Comparison of ENCODE assay signal across 19 cellular contexts in genomic region chr21:45392206-45392971, GRCh38. TPM values are rescaled to one million over a fixed set of nuclear protein-coding genes. Genes with fewer than 3 reads are reported as not detected.
DNase-seq lines count a peak whose midpoint lies in the region; ATAC-seq, FAIRE-seq and TF ChIP-seq lines count a peak whose summit lies in the region.
"Had no signal": no experiment of that assay in that cellular context is flagged by ENCODE, and none has a peak within 500 bp of the region (broad histone marks: within the 10 kb centered on the region; RNA-seq: fewer than 3 reads in every experiment).

No MANE protein-coding gene starts in this region.

- H3K4me3 Mint-ChIP-seq in activated CD8-positive, alpha-beta T cell treated with anti-CD3 and anti-CD28 coated beads, Interleukin-2, amount 10 ng/mL, durations not matched to agents 7 days and 5 days: no peak overlapping the region
- H3K4me3 Mint-ChIP-seq: B cell; CD4-positive, alpha-beta memory T cell; H9 had no signal

- H3K36me3 ChIP-seq in K562 (ENCODE audit: control insufficient read depth, insufficient read depth, low read length): no peaks in the 10 kb centered on the region
- H3K36me3 ChIP-seq in kidney (ENCODE audit: control insufficient read depth in 1 of 2, insufficient read depth in 2 of 2, low read length in 2 of 2): no peaks in the 10 kb centered on the region
- H3K36me3 ChIP-seq in ovary: no peaks in the 10 kb centered on the region
- no peaks in the 10 kb centered on the region for H3K36me3 ChIP-seq in lower lobe of right lung

- no peak overlapping the region for H3K9ac ChIP-seq in K562 (ENCODE audit: insufficient read depth in 1 of 2, low read depth in 2 of 2, low read length in 2 of 2)
- H3K9ac ChIP-seq in kidney (ENCODE audit: low read length in 2 of 2): no peak overlapping the region

- POLR2A ChIA-PET in K562 (lab: Yijun Ruan, JAX): interaction anchor here (0.6 to 0.9 kb wide), 2 partner anchors 7 to 18 kb away, joined by 3 to 5 read pairs; no protein-coding TSS in a partner anchor
- POLR2A ChIA-PET in activated CD8-positive, alpha-beta T cell treated with anti-CD3 and anti-CD28 coated beads, Interleukin-2, amount 10 ng/mL, durations not matched to agents 7 days and 5 days (lab: Charles Lee): no interaction called here

- no TSS peak for BruUV-seq in K562 (replicated peaks; lab: Mats Ljungman, UMichigan)

- peaks cover 6% of the 10 kb centered on the region for H3K27me3 Mint-ChIP-seq in activated CD8-positive, alpha-beta T cell treated with anti-CD3 and anti-CD28 coated beads, Interleukin-2, amount 10 ng/mL, durations not matched to agents 7 days and 5 days (ENCODE audit: low read depth)

- H3K4me1 Mint-ChIP-seq in activated CD8-positive, alpha-beta T cell treated with anti-CD3 and anti-CD28 coated beads, Interleukin-2, amount 10 ng/mL, durations not matched to agents 7 days and 5 days (ENCODE audit: low read depth): no peaks in the 10 kb centered on the region
- H3K4me1 Mint-ChIP-seq: B cell; CD4-positive, alpha-beta memory T cell; H9 had no signal

- ATAC-seq in K562: no peak
- ATAC-seq in lower lobe of right lung: no peak
- ATAC-seq in activated CD8-positive, alpha-beta T cell treated with anti-CD3 and anti-CD28 coated beads, Interleukin-2, amount 10 ng/mL, durations not matched to agents 7 days and 5 days: no peak
- no peak for ATAC-seq in HG03521 (IDR thresholded peaks at IDR 0.05; ENCODE audit: unreplicated experiment)

- DNase-seq in activated effector memory CD4-positive, alpha-beta T cell treated with anti-CD3 and anti-CD28 coated beads, Interleukin-2, amount 50 U/mL, for 16 hours: peak; percentile 53
- DNase-seq in activated effector memory CD4-positive, alpha-beta T cell treated with Interleukin-2 at 50 U/mL for 16 hours: no peak
- DNase-seq in K562 (ENCODE audit: extremely low read depth in 1 of 4, low spot score in 3 of 4) (no peak), kidney (peak; percentile 55), ovary (peak in 4 of 5 donors; percentile 5 to 29 (median 16)), lower lobe of right lung (no peak)
- DNase-seq in activated CD8-positive, alpha-beta T cell treated with anti-CD3 and anti-CD28 coated beads, Interleukin-2, amount 10 ng/mL, durations not matched to agents 7 days and 5 days: no peak
- DNase-seq: CD4-positive, alpha-beta memory T cell; DMS79; H9; KBM-7; MV-4-11; NCI-H1436; NCI-H2029 treated with DMSO at 0.1 percent for 48 hours; NCI-H2171 treated with DMSO at 0.1 percent for 48 hours; NCI-H774 had no signal

- H3K4me1 ChIP-seq in K562 (replicated peaks in 1 of 2; ENCODE audit: control insufficient read depth in 2 of 2, insufficient read depth in 2 of 2, low read length in 2 of 2): peaks cover 3 to 19% of the 10 kb centered on the region in 2 experiments; a peak in 2 of 5 replicates
- H3K4me1 ChIP-seq in kidney (ENCODE audit: control insufficient read depth in 1 of 2, insufficient read depth in 1 of 2, low read depth in 1 of 2, low read length in 2 of 2): peaks cover 4 to 5% of the 10 kb centered on the region in 2 donors
- peaks cover 8% of the 10 kb centered on the region for H3K4me1 ChIP-seq in ovary (ENCODE audit: insufficient read depth)
- H3K4me1 ChIP-seq in lower lobe of right lung: peaks cover 2% of the 10 kb centered on the region

- no peaks in the 10 kb centered on the region for H3K9me3 Mint-ChIP-seq in activated CD8-positive, alpha-beta T cell treated with anti-CD3 and anti-CD28 coated beads, Interleukin-2, amount 10 ng/mL, durations not matched to agents 7 days and 5 days (ENCODE audit: insufficient read depth)
- H3K9me3 Mint-ChIP-seq: CD4-positive, alpha-beta memory T cell; H9 had no signal

- peaks cover 11% of the 10 kb centered on the region for H4K20me1 ChIP-seq in K562 (replicated peaks; ENCODE audit: control insufficient read depth, insufficient read depth, low read length)

- H3K4me3 ChIP-seq in K562: no peak overlapping the region
- H3K4me3 ChIP-seq in kidney (ENCODE audit: low read length in 2 of 2): no peak overlapping the region
- H3K4me3 ChIP-seq in ovary: no peak overlapping the region
- no peak overlapping the region for H3K4me3 ChIP-seq in lower lobe of right lung

- no peak for FAIRE-seq in K562 (lab: Jason Lieb, UNC)
- FAIRE-seq in kidney (lab: Jason Lieb, UNC): no peak

- H3K9me3 ChIP-seq in K562 (replicated peaks; ENCODE audit: control insufficient read depth, insufficient read depth, low read depth, low read length) (no peaks in the 10 kb centered on the region), kidney (ENCODE audit: control insufficient read depth in 1 of 2, low read length in 2 of 2) (no peaks in the 10 kb centered on the region), ovary (no peaks in the 10 kb centered on the region), lower lobe of right lung (no peaks in the 10 kb centered on the region)

- no peaks in the 10 kb centered on the region for H3K79me2 ChIP-seq in K562 (ENCODE audit: control insufficient read depth, insufficient read depth, low read length)

- no peak overlapping the region for H3K27ac ChIP-seq in K562 (ENCODE audit: extremely low read depth, low read depth, low read length)
- no peak overlapping the region for H3K27ac ChIP-seq in kidney (ENCODE audit: low read depth in 2 of 2, low read length in 2 of 2)
- no peak overlapping the region for H3K27ac ChIP-seq in ovary
- no peak overlapping the region for H3K27ac ChIP-seq in lower lobe of right lung
- H3K27ac ChIP-seq: 22Rv1 had no signal

- no peak overlapping the region for H2AFZ ChIP-seq in K562 (ENCODE audit: low read depth, low read length)

- intact Hi-C loops in K562 (cut with micrococcal nuclease) (no loop called here), kidney (cut with DNase I) (no loop called here), ovary (cut with DNase I) (no loop called here), lower lobe of right lung (cut with DNase I) (no loop called here)

- H3K4me2 ChIP-seq in K562 (ENCODE audit: insufficient read depth, low read length): no peak overlapping the region

- in situ Hi-C loops in K562 (cut with MboI): no loop called here

- CTCF ChIA-PET in K562 (lab: Yijun Ruan, JAX; ENCODE audit: low intra/inter-chr PET ratio): no interaction called here
- CTCF ChIA-PET in activated CD8-positive, alpha-beta T cell treated with anti-CD3 and anti-CD28 coated beads, Interleukin-2, amount 10 ng/mL, durations not matched to agents 7 days and 5 days (lab: Charles Lee): no interaction called here

- H3K27me3 ChIP-seq in K562 (ENCODE audit: control insufficient read depth in 2 of 2, insufficient read depth in 2 of 2, low read length in 2 of 2) (peaks cover 65 to 81% of the 10 kb centered on the region in 2 experiments), ovary (no peaks in the 10 kb centered on the region), lower lobe of right lung (ENCODE audit: low read depth) (no peaks in the 10 kb centered on the region)

- WGBS in K562 (ENCODE audit: insufficient coverage, low coverage, missing lambda C conversion rate): 21% methylated on average over 27 of the region's 29 CpGs
- 90 to 95% (median 93%) methylated on average over 29 of the region's 29 CpGs for WGBS in ovary, 3 donors

- H3K36me3 Mint-ChIP-seq in activated CD8-positive, alpha-beta T cell treated with anti-CD3 and anti-CD28 coated beads, Interleukin-2, amount 10 ng/mL, durations not matched to agents 7 days and 5 days (ENCODE audit: low read depth): no peaks in the 10 kb centered on the region
- H3K36me3 Mint-ChIP-seq: CD4-positive, alpha-beta memory T cell had no signal

- no peak for TF ChIP-seq POLR2A in K562 (conservative IDR thresholded peaks at IDR 0.05)
- TF ChIP-seq POLR2A in ovary (IDR thresholded peaks at IDR 0.05): no peak

- no peak for TF ChIP-seq EP300 in K562 (IDR thresholded peaks at IDR 0.05; ENCODE audit: low read length)
- no peak for TF ChIP-seq EP300 in ovary (IDR thresholded peaks at IDR 0.05)

- TF ChIP-seq RAD21 in K562 (CRISPR knock-in tag; conservative IDR thresholded peaks at IDR 0.05 in 1 of 2, IDR thresholded peaks at IDR 0.05 in 1 of 2): no peak

- no peak overlapping the region for H3K27ac Mint-ChIP-seq in activated CD8-positive, alpha-beta T cell treated with anti-CD3 and anti-CD28 coated beads, Interleukin-2, amount 10 ng/mL, durations not matched to agents 7 days and 5 days
- H3K27ac Mint-ChIP-seq: B cell; CD4-positive, alpha-beta memory T cell had no signal

- TF ChIP-seq CTCF in K562 (IDR thresholded peaks at IDR 0.05 in 2 of 3, conservative IDR thresholded peaks at IDR 0.05 in 1 of 3; ENCODE audit: insufficient read depth in 2 of 3, low read depth in 1 of 3, low read length in 3 of 3) (no peak), kidney (IDR thresholded peaks at IDR 0.05; ENCODE audit: borderline replicate concordance, extremely low read depth, insufficient read depth) (no peak), ovary (IDR thresholded peaks at IDR 0.05) (no peak), lower lobe of right lung (IDR thresholded peaks at IDR 0.05) (no peak)

- no peaks in the 10 kb centered on the region for H3K9me1 ChIP-seq in K562 (ENCODE audit: control insufficient read depth, insufficient read depth, low read length)

TF ChIP-seq in K562, 482 proteins besides CTCF, POLR2A, EP300 and RAD21 (continues in another document):
- TF ChIP-seq ZFP36 (IDR thresholded peaks at IDR 0.05; ENCODE audit: low read depth, low read length, partially characterized antibody): peak; percentile 13

RNA-seq across cellular contexts. Expression of gene COL18A1, which starts 12.6 kb away (rescaled TPM):
- total RNA-seq in K562 (2011; cell fraction: chromatin; rRNA removed; ENCODE audit: low replicate concordance): 18.2 and 47.1 TPM in 2 replicates
- total RNA-seq in K562 (2011; cell fraction: nucleolus; rRNA removed): 42.8 and 53.0 TPM in 2 replicates
- 26.1 and 28.1 TPM in 2 replicates for total RNA-seq in K562 (2011; cell fraction: nucleoplasm; rRNA removed)
- 12.0 and 16.1 TPM in 2 replicates for total RNA-seq in K562 (2014; rRNA removed)
- total RNA-seq in K562 (2014; rRNA removed; fragmentation: Illumina TruSeq; extraction: Trizol): 0.54 and 1.1 TPM in 2 replicates
- total RNA-seq in K562 (2015; rRNA removed; fragmentation: Illumina TruSeq; extraction: Trizol): 1.6 and 2.3 TPM in 2 replicates
- 16.1 and 16.4 TPM in 2 replicates for total RNA-seq in K562 (2021)
- 4.9 and 16.8 TPM in 2 replicates for polyA plus RNA-seq in K562 (2011; rRNA removed)
- polyA plus RNA-seq in K562 (2011; cell fraction: cytosol; rRNA removed): 23.2 and 39.2 TPM in 2 replicates
- 67.4 and 83.8 TPM in 2 replicates for polyA plus RNA-seq in K562 (2011; cell fraction: nucleus; rRNA removed)
- polyA plus RNA-seq in K562 (2012): 6.2 and 11.5 TPM in 2 replicates
- 2.0 and 5.5 TPM in 2 replicates for polyA plus RNA-seq in K562 (2014; fragmentation: Illumina TruSeq; extraction: Trizol)
- under 1 TPM; 0.14 to 0.25 TPM for polyA plus RNA-seq in K562 (2014; fragmentation: Nextera tagmentation; extraction: Ambion mirVana)
- polyA plus RNA-seq in K562 (2014; rRNA removed): 7.8 and 11.8 TPM in 2 replicates
- polyA minus RNA-seq in K562 (2011; rRNA and poly(A)+ RNA removed): 2.9 and 3.3 TPM in 2 replicates
- polyA minus RNA-seq in K562 (2011; cell fraction: cytosol; rRNA and poly(A)+ RNA removed): 11.5 and 49.2 TPM in 2 replicates
- polyA minus RNA-seq in K562 (2011; cell fraction: nucleus; rRNA and poly(A)+ RNA removed): 11.6 and 22.0 TPM in 2 replicates
- total RNA-seq in kidney: 316 TPM
- polyA plus RNA-seq in kidney (ENCODE audit: insufficient read depth, low read depth, low replicate concordance): 150 TPM
- 100 to 1,000 TPM; 141 to 353 (median 270) TPM for total RNA-seq in ovary
- 100 to 1,000 TPM in 1 of 2 donors, 10 to 100 TPM in 1; 11.1 to 201 TPM for polyA plus RNA-seq in ovary
- total RNA-seq in lower lobe of right lung: 45.1 TPM
- total RNA-seq in activated CD8-positive, alpha-beta T cell treated with anti-CD3 and anti-CD28 coated beads, Interleukin-2, amount 10 ng/mL, durations not matched to agents 7 days and 5 days: 10 to 100 TPM; 24.1 to 28.7 TPM

Comparison
In these comparisons a context has a peak if more than half of its experiments do, and no peak if none do; other contexts are left out.
1. DNase-seq: peak in activated effector memory CD4-positive, alpha-beta T cell treated with anti-CD3 and anti-CD28 coated beads, Interleukin-2, amount 50 U/mL, for 16 hours (single experiment), kidney (single experiment) and ovary (4 of 5); none in activated effector memory CD4-positive, alpha-beta T cell treated with Interleukin-2 at 50 U/mL for 16 hours (single experiment), K562 (0 of 4), lower lobe of right lung (single experiment) and activated CD8-positive, alpha-beta T cell treated with anti-CD3 and anti-CD28 coated beads, Interleukin-2, amount 10 ng/mL, durations not matched to agents 7 days and 5 days (single experiment).